In the genomic region with DNA sequence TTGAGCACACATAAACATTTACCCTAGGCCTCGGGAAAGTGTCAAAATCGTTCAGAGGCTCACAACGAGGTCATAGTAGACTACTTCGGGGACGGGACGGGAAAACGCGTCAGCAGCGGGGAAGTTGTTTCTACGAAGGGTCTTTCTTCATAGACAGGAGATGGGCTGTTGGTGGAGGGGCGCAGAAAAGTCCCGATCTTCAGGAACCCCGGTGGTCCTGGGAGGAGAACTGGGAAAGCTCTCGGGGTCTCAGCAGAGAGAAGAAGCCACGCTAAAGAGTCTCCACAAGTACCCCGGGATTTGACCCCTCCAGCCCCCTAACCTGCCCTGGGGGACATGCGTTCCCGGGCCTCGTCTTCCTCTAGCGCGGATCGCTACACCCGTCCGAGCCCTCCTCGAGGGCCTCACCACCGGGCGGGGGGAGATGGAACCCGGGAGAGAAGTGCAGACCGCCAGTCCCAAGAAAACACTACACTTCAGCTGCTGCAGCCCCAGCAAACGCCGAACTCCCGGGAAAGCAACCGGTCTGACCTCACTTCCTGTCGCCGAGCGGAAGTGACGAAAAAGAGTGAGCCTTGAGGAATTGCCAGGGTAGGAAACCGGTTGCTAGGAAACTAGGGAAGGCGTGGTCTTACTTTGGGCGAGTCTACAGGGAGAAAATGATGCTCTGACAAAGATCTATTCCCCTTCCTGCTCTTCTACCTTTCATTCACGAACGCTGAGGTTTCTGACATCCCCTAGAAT, we compare ENCODE assay signal across 8 cellular contexts. TPM values are rescaled to one million over a fixed set of nuclear protein-coding genes. Genes with fewer than 3 reads are reported as not detected.
DNase-seq lines count a peak whose midpoint lies in the region; ATAC-seq and TF ChIP-seq lines count a peak whose summit lies in the region.

A gene (minus strand): TSS at position 534 of the 744 bp plus-strand sequence. CDS start 1,611 bp downstream, outside the sequence.

- CTCF ChIA-PET in activated B cell treated with CpG ODN at 0.5 μM for 24 hours (lab: Charles Lee): interaction anchor here (2.0 kb wide), 1 partner anchor 147 kb away, joined by 6 read pairs; no protein-coding TSS in a partner anchor

- intact Hi-C loops in activated B cell treated with CpG ODN at 0.5 μM for 24 hours (cut with micrococcal nuclease): loop anchor here (1.0 to 10.0 kb wide), 10 partner anchors 18 to 1976 kb away; a partner anchor contains a TSS

- no peak for TF ChIP-seq CTCF in activated B cell treated with CpG ODN at 0.5 μM for 24 hours (IDR thresholded peaks at IDR 0.05)

- TF ChIP-seq POLR2A in GM18951 (IDR thresholded peaks at IDR 0.05; ENCODE audit: extremely low read depth, insufficient read depth, insufficient read length): peak; percentile 76

- H3K4me3 Mint-ChIP-seq in activated B cell treated with CpG ODN at 0.5 μM for 24 hours: peak within 1 kb of the TSS; percentile 87
- peak within 1 kb of the TSS in 4 of 5 donors; percentile 91 to 96 (median 94) for H3K4me3 Mint-ChIP-seq in immature natural killer cell

- ATAC-seq in HG03196 (IDR thresholded peaks at IDR 0.05; ENCODE audit: unreplicated experiment): peak; percentile 94
- ATAC-seq in activated B cell treated with CpG ODN at 0.5 μM for 24 hours (ENCODE audit: low read depth): peak; percentile 80

- H3K27ac ChIP-seq in caudate nucleus (ENCODE audit: low read depth, low read length): peak within 1 kb of the TSS; percentile 83

- H3K9me3 Mint-ChIP-seq in activated B cell treated with CpG ODN at 0.5 μM for 24 hours (no peaks in the 10 kb centered on the region), immature natural killer cell (no peaks in the 10 kb centered on the region)

- no peaks in the 10 kb centered on the region for H3K27me3 Mint-ChIP-seq in activated B cell treated with CpG ODN at 0.5 μM for 24 hours
- peaks cover 11 to 18% (median 18%) of the 10 kb centered on the region in 3 donors for H3K27me3 Mint-ChIP-seq in immature natural killer cell (ENCODE audit: low read depth in 3 of 3)

- POLR2A ChIA-PET in activated B cell treated with CpG ODN at 0.5 μM for 24 hours (lab: Charles Lee): interaction anchor here (0.6 to 4.2 kb wide), 7 partner anchors 19 to 773 kb away, joined by 3 to 42 read pairs (median 3); a partner anchor contains a TSS

- peaks cover 39% of the 10 kb centered on the region for H3K36me3 Mint-ChIP-seq in activated B cell treated with CpG ODN at 0.5 μM for 24 hours (ENCODE audit: low read depth)
- peaks cover 4 to 8% (median 7%) of the 10 kb centered on the region in 3 donors for H3K36me3 Mint-ChIP-seq in immature natural killer cell

- peak; percentile 94 for DNase-seq in AG08395 (ENCODE audit: low spot score)
- peak; percentile 95 for DNase-seq in NCI-H345 (lab: John Stamatoyannopoulos, UW)
- DNase-seq in activated B cell treated with CpG ODN at 0.5 μM for 24 hours: peak; percentile 82
- DNase-seq in caudate nucleus (lab: John Stamatoyannopoulos, UW): peak; percentile 69 to 98 (median 93)
- peak; percentile 94 to 95 (median 95) for DNase-seq in immature natural killer cell
- peak; percentile 95 for DNase-seq in smooth muscle cell of the brain vasculature (ENCODE audit: low read depth, low spot score)

- in situ Hi-C loops in GM18951 (cut with MboI; ENCODE audit: low sequenced_read_pairs, unreplicated experiment): no loop called here

- H3K4me1 Mint-ChIP-seq in activated B cell treated with CpG ODN at 0.5 μM for 24 hours: peaks cover 53% of the 10 kb centered on the region
- H3K4me1 Mint-ChIP-seq in immature natural killer cell: peaks cover 46 to 59% of the 10 kb centered on the region in 2 donors

- peak within 1 kb of the TSS; percentile 91 for H3K27ac Mint-ChIP-seq in activated B cell treated with CpG ODN at 0.5 μM for 24 hours
- peak within 1 kb of the TSS in 5 of 6 donors; percentile 95 to 99 (median 97) for H3K27ac Mint-ChIP-seq in immature natural killer cell

RNA-seq across cellular contexts. Expression of the gene that starts here (rescaled TPM):
- total RNA-seq in activated B cell treated with CpG ODN at 0.5 μM for 24 hours: 22.1 and 32.4 TPM in 2 replicates
- 10 to 100 TPM in 2 of 3 donors, 1 to 10 TPM in 1; 8.3 to 26.3 (median 26.0) TPM for polyA plus RNA-seq in immature natural killer cell

Comparison
In these comparisons a context has a peak if more than half of its experiments do, and no peak if none do; other contexts are left out.
1. Peak in every context shown above with its lines: DNase-seq, ATAC-seq and H3K27ac ChIP-seq.